8 cellular contexts compared by ENCODE assay signal in the genomic region with DNA sequence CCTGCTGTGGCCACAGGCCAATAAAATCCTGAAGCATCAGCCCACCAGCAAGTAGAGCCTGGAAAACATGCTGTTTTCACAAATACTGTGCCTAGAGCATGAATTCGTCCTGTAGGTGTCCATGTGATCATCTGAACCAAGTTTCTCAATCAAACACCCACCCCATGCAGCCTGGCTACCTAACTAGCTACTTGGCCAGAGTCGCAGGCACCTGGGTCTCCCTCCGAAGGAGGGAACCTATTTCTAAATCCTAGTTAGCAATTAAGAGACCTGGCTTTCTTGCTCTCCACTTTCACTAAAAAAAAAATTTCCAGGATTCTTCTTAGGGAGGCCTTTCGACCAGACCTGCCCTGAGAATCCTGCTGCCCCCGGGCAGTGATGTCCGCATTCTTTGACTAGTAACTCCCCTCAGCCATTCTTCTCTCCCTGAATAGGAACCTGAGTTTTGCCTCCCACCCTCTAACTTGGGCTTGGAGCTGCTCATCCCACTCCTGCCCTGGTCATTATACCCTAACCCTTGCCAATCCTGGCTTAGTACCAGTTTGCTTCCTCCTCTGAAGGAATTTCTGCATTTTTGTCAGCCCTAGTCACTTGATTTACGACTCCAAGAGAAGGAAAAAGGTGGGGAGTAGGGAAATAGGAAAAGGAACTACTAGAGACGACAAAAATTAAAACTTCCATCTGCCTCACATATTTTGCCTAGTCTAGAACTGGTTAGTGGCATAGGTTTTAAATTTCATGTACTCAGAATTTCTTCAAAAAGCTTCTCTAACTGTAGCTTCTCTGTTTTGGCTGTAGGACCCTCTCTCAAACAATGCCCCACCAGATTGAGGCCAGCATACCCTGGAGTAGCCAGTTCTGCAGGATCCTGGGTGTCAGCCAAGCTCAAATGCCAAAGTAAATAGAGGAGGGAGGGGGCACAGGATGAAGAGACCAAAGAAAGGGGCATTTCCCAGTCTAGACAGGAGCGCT. TPM values are rescaled to one million over a fixed set of nuclear protein-coding genes. Genes with fewer than 3 reads are reported as not detected.
DNase-seq lines count a peak whose midpoint lies in the region; ATAC-seq, FAIRE-seq and TF ChIP-seq lines count a peak whose summit lies in the region.

No MANE protein-coding gene starts in this region.

- no peak overlapping the region for H3K23ac ChIP-seq in IMR-90 (ENCODE audit: low read depth, low read length)

- no peak for TF ChIP-seq EP300 in GM12878 (IDR thresholded peaks at IDR 0.05; ENCODE audit: borderline replicate concordance in 1 of 2, control insufficient read depth in 1 of 2, low read depth in 2 of 2, low read length in 2 of 2)

- H2BK15ac ChIP-seq in IMR-90 (ENCODE audit: low read depth, low read length), result no peak overlapping the region

- H4K20me1 ChIP-seq in IMR-90 (ENCODE audit: insufficient read depth, low read length) (no peaks in the 10 kb centered on the region), GM12878 (ENCODE audit: control insufficient read depth, insufficient read depth) (no peaks in the 10 kb centered on the region)

- H3K27ac ChIP-seq in IMR-90 (ENCODE audit: insufficient read depth, low read length) (no peak overlapping the region), GM12878 (ENCODE audit: control insufficient read depth, insufficient read depth) (no peak overlapping the region), mesodermal cell (ENCODE audit: low read depth, low read length, severe bottlenecking) (peak overlapping the region; percentile 10)

- no peak overlapping the region for H4K91ac ChIP-seq in IMR-90 (ENCODE audit: insufficient read depth, low read depth, low read length)

- no peak for TF ChIP-seq CTCF in IMR-90 (conservative IDR thresholded peaks at IDR 0.05; ENCODE audit: low read depth, low read length)
- no peak for TF ChIP-seq CTCF in GM12878 (IDR thresholded peaks at IDR 0.05 in 2 of 3, conservative IDR thresholded peaks at IDR 0.05 in 1 of 3; ENCODE audit: control insufficient read depth in 2 of 3, extremely low read depth in 1 of 3, insufficient read depth in 1 of 3, low read depth in 3 of 3, low read length in 3 of 3)

- H2BK20ac ChIP-seq in IMR-90 (ENCODE audit: low read depth, low read length), result 0 out of 2 replicates have a peak overlapping the region, but pooled peaks have one; percentile 20

- H4K8ac ChIP-seq in IMR-90 (ENCODE audit: low read depth in 2 of 2, low read length in 2 of 2), result no peak overlapping the region

- SMC1A ChIA-PET in GM12878 (lab: Charles Lee; ENCODE audit: uncharacterized antibody, unreplicated experiment), result interaction anchor here (1.0 to 7.4 kb wide), 17 partner anchors 10 to 116 kb away, joined by 3 to 130 read pairs (median 10); no protein-coding TSS in a partner anchor

- H2AFZ ChIP-seq in IMR-90 (replicated peaks; ENCODE audit: low read length, poor library complexity) (peak overlapping the region; percentile 21), GM12878 (ENCODE audit: control insufficient read depth, low read depth, low read length) (peak overlapping the region; percentile 3)

- RAD21 ChIA-PET in GM12878 (lab: Charles Lee; ENCODE audit: unreplicated experiment), result interaction anchor here (0.6 to 6.0 kb wide), 10 partner anchors 16 to 110 kb away, joined by 3 to 71 read pairs (median 8); no protein-coding TSS in a partner anchor

- ATAC-seq in IMR-90 (ENCODE audit: low read depth) (no peak), GM12878 (no peak), HG02759 (IDR thresholded peaks at IDR 0.05; ENCODE audit: unreplicated experiment) (no peak), GM21447 (IDR thresholded peaks at IDR 0.05; ENCODE audit: unreplicated experiment) (no peak), HG02970 (IDR thresholded peaks at IDR 0.05; ENCODE audit: low FRiP score, unreplicated experiment) (no peak)

- no peak overlapping the region for H3K14ac ChIP-seq in IMR-90 (replicated peaks; ENCODE audit: low read depth, low read length)

- H3K27me3 ChIP-seq in IMR-90 (ENCODE audit: control insufficient read depth, insufficient read depth, low read length) (no peaks in the 10 kb centered on the region), GM12878 (replicated peaks in 1 of 2; ENCODE audit: control insufficient read depth in 2 of 2, insufficient read depth in 2 of 2, low read length in 1 of 2) (no peaks in the 10 kb centered on the region)

- no peak overlapping the region for H3K9ac ChIP-seq in IMR-90 (ENCODE audit: low read depth, low read length)
- no peak overlapping the region for H3K9ac ChIP-seq in GM12878 (ENCODE audit: control insufficient read depth, insufficient read depth, low read length)

- WGBS in IMR-90 (ENCODE audit: extremely low coverage in 2 of 2, insufficient read length in 1 of 2), 2 experiments, result no CpG with 5 or more reads among the region's 9 CpGs
- 85% methylated on average over 9 of the region's 9 CpGs for WGBS in GM12878 (ENCODE audit: insufficient coverage, insufficient replicate concordance, low lambda C conversion rate, missing lambda C conversion rate)
- 61 to 75% methylated on average over 6 of the region's 9 CpGs for WGBS in mesodermal cell (ENCODE audit: insufficient coverage in 2 of 2), 2 experiments

- H3K4me2 ChIP-seq in IMR-90 (ENCODE audit: low read depth, low read length), result no peak overlapping the region
- no peak overlapping the region for H3K4me2 ChIP-seq in GM12878 (ENCODE audit: control insufficient read depth, insufficient read depth)

- in situ Hi-C loops in IMR-90 (cut with MboI; ENCODE audit: low sequenced_read_pairs), result no loop called here
- in situ Hi-C loops in GM12878 (cut with MboI), result no loop called here

- no peaks in the 10 kb centered on the region for H3K9me1 ChIP-seq in IMR-90 (ENCODE audit: insufficient read depth, low read length)

- no TSS peak for BruUV-seq in IMR-90 (replicated peaks; lab: Mats Ljungman, UMichigan)
- no TSS peak for BruUV-seq in GM12878 (replicated peaks; lab: Mats Ljungman, UMichigan)

- no peaks in the 10 kb centered on the region for H3K79me1 ChIP-seq in IMR-90 (ENCODE audit: low read depth in 1 of 2, low read length in 2 of 2)

- H2BK120ac ChIP-seq in IMR-90 (ENCODE audit: low read depth, low read length), result no peak overlapping the region

- FAIRE-seq in GM12878 (lab: Jason Lieb, UNC), result no peak

- H3K9me3 ChIP-seq in IMR-90 (ENCODE audit: control insufficient read depth, insufficient read depth, low read length), result no peaks in the 10 kb centered on the region
- no peaks in the 10 kb centered on the region; the same call in 2 of the 3 replicates for H3K9me3 ChIP-seq in GM12878 (replicated peaks; ENCODE audit: control insufficient read depth, insufficient read depth, low read length)
- H3K9me3 ChIP-seq in mesodermal cell (ENCODE audit: control insufficient read depth, low read length), result no peaks in the 10 kb centered on the region

- no peak for TF ChIP-seq RAD21 in IMR-90 (IDR thresholded peaks at IDR 0.05; ENCODE audit: low read length)
- no peak for TF ChIP-seq RAD21 in GM12878 (IDR thresholded peaks at IDR 0.05; ENCODE audit: insufficient read depth, low read depth, low read length)

- no peak overlapping the region for H2BK5ac ChIP-seq in IMR-90 (ENCODE audit: low read depth, low read length, poor library complexity, severe bottlenecking)

- no peak overlapping the region for H2AK5ac ChIP-seq in IMR-90 (ENCODE audit: low read depth, low read length)

- H3K36me3 ChIP-seq in IMR-90 (ENCODE audit: control insufficient read depth, insufficient read depth, low read length) (no peaks in the 10 kb centered on the region), GM12878 (ENCODE audit: control insufficient read depth in 2 of 2, insufficient read depth in 2 of 2, low read length in 1 of 2) (no peaks in the 10 kb centered on the region), mesodermal cell (ENCODE audit: control insufficient read depth, insufficient read depth, low read length) (no peaks in the 10 kb centered on the region)

- no peak overlapping the region for H3K56ac ChIP-seq in IMR-90 (ENCODE audit: extremely low read depth, insufficient read depth, low read length)

- H3K79me2 ChIP-seq in GM12878 (ENCODE audit: control insufficient read depth, insufficient read depth, low read length), result peaks cover 32% of the 10 kb centered on the region

- dilution Hi-C loops in IMR-90 (cut with HindIII; ENCODE audit: low sequenced_read_pairs, unreplicated experiment), result no loop called here

- no peak overlapping the region for H2AK9ac ChIP-seq in IMR-90 (replicated peaks; ENCODE audit: low read depth, low read length, poor library complexity)

- intact Hi-C loops in IMR-90 (cut with micrococcal nuclease), result no loop called here
- intact Hi-C loops in GM12878 (cut with micrococcal nuclease; ENCODE audit: unreplicated experiment), result loop anchor here (5.0 kb wide), 1 partner anchor 37 kb away; no protein-coding TSS in a partner anchor

- no peak overlapping the region for H4K5ac ChIP-seq in IMR-90 (ENCODE audit: low read depth, low read length)

- H3K4ac ChIP-seq in IMR-90 (ENCODE audit: low read depth, low read length), result peak overlapping the region; percentile 21; the same call in 1 of the 2 replicates

- peak overlapping the region; percentile 23; the same call in 1 of the 2 replicates for H3K18ac ChIP-seq in IMR-90 (ENCODE audit: low read depth, low read length)

- CTCF ChIA-PET in IMR-90 (lab: Yijun Ruan, JAX) (no interaction called here), GM12878 (lab: Yijun Ruan, JAX) (interaction anchor here (1.1 to 2.9 kb wide), 7 partner anchors 10 to 89 kb away, joined by 4 to 25 read pairs (median 4); no protein-coding TSS in a partner anchor)

- DNase-seq in AG08395 (ENCODE audit: low spot score), result peak; percentile 13
- no peak for DNase-seq in IMR-90
- no peak for DNase-seq in GM12878 (ENCODE audit: low read depth, low spot score)
- DNase-seq in NCI-H1694 treated with DMSO at 0.1 percent for 48 hours (lab: John Stamatoyannopoulos, UW), result no peak

- H3K4me1 ChIP-seq in IMR-90 (ENCODE audit: control insufficient read depth, insufficient read depth, low read length), result peaks cover 9% of the 10 kb centered on the region
- H3K4me1 ChIP-seq in GM12878 (ENCODE audit: control insufficient read depth, insufficient read depth, low read length), result no peaks in the 10 kb centered on the region
- H3K4me1 ChIP-seq in mesodermal cell (ENCODE audit: control insufficient read depth, insufficient read depth, low read length, poor library complexity, severe bottlenecking), result peaks cover 19% of the 10 kb centered on the region

- POLR2A ChIA-PET in IMR-90 (lab: Charles Lee; ENCODE audit: unreplicated experiment) (no interaction called here), GM12878 (lab: Charles Lee) (interaction anchor here (0.7 to 3.0 kb wide), 8 partner anchors 10 to 48 kb away, joined by 3 to 22 read pairs (median 7); no protein-coding TSS in a partner anchor)

- H3K4me3 ChIP-seq in IMR-90 (ENCODE audit: insufficient read depth, low read depth, low read length) (no peak overlapping the region), GM12878 (no peak overlapping the region), mesodermal cell (ENCODE audit: extremely low read depth, insufficient read depth, low read length, poor library complexity, severe bottlenecking) (no peak overlapping the region)

- TF ChIP-seq POLR2A in IMR-90 (IDR thresholded peaks at IDR 0.05; ENCODE audit: low read depth, low read length) (no peak), GM12878 (IDR thresholded peaks at IDR 0.05; ENCODE audit: low read depth, low read length) (no peak)

RNA-seq across cellular contexts. Expression of a gene that starts 25.4 kb away (rescaled TPM):
- total RNA-seq in IMR-90 (2012; rRNA removed) (41.9 and 46.4 TPM in 2 replicates), GM12878 (2014; rRNA removed) (73.1 and 79.9 TPM in 2 replicates), GM12878 (2014; rRNA removed; fragmentation: Illumina TruSeq; extraction: Trizol) (107 and 110 TPM in 2 replicates), GM12878 (2021) (56.6 and 64.2 TPM in 2 replicates)
- polyA plus RNA-seq in IMR-90 (2012; rRNA removed) (24.8 and 25.4 TPM in 2 replicates), GM12878 (2011; rRNA removed) (121 and 166 TPM in 2 replicates), GM12878 (2014; fragmentation: Illumina TruSeq; extraction: Trizol) (76.6 and 104 TPM in 2 replicates), GM12878 (2014; fragmentation: Nextera tagmentation; extraction: Ambion mirVana) (100 to 1,000 TPM; 102 to 127 TPM), GM12878 (2014; rRNA removed) (40.1 and 48.6 TPM in 2 replicates), GM12878 (2016; fragmentation: Nextera tagmentation; extraction: Ambion mirVana) (100 to 1,000 TPM; 104 TPM)
- polyA plus RNA-seq in IMR-90 (2012; cell fraction: cytosol; rRNA removed), result 8.1 and 12.2 TPM in 2 replicates
- 5.6 and 36.1 TPM in 2 replicates for polyA plus RNA-seq in IMR-90 (2012; cell fraction: nucleus; rRNA removed; ENCODE audit: low replicate concordance)
- 423 and 495 TPM in 2 replicates for total RNA-seq in GM12878 (2013; cell fraction: nucleolus; rRNA removed)
- 28.9 TPM for polyA plus RNA-seq in GM12878 (2011; ENCODE audit: low read depth)
- 44.8 and 49.0 TPM in 2 replicates for polyA plus RNA-seq in GM12878 (2011; cell fraction: cytosol; rRNA removed)
- 61.7 and 70.9 TPM in 2 replicates for polyA plus RNA-seq in GM12878 (2011; cell fraction: nucleus; rRNA removed)
- polyA plus RNA-seq in GM12878 (2012), result 40.5 and 47.5 TPM in 2 replicates
- polyA minus RNA-seq in GM12878 (2011; rRNA and poly(A)+ RNA removed), result 61.1 and 79.8 TPM in 2 replicates
- 20.8 and 33.6 TPM in 2 replicates for polyA minus RNA-seq in GM12878 (2011; cell fraction: cytosol; rRNA and poly(A)+ RNA removed)
- polyA minus RNA-seq in GM12878 (2011; cell fraction: nucleus; rRNA and poly(A)+ RNA removed), result 136 and 215 TPM in 2 replicates
- 32.8 TPM for polyA plus RNA-seq in mesodermal cell (2013, experiment 1 of 2)
- polyA plus RNA-seq in mesodermal cell (2013, experiment 2 of 2), result 40.1 TPM
